31 cellular contexts compared by ENCODE assay signal in genomic region chr5:120735076-120735475, GRCh38.
DNase-seq lines count a peak whose midpoint lies in the region; ATAC-seq and TF ChIP-seq lines count a peak whose summit lies in the region.
"Had no signal": no experiment of that assay in that cellular context is flagged by ENCODE, and none has a peak within 500 bp of the region (broad histone marks: within the 10 kb centered on the region; RNA-seq: fewer than 3 reads in every experiment).

No MANE protein-coding gene starts in this region.

- H2BK15ac ChIP-seq in IMR-90 (ENCODE audit: low read depth, low read length): no peak overlapping the region

- POLR2A ChIA-PET in IMR-90 (lab: Charles Lee; ENCODE audit: unreplicated experiment): no interaction called here

- no peak overlapping the region for H3K27ac Mint-ChIP-seq in chondrocyte (ENCODE audit: unreplicated experiment)
- no peak overlapping the region for H3K27ac Mint-ChIP-seq in activated naive CD8-positive, alpha-beta T cell treated with anti-CD3 and anti-CD28 coated beads, Interleukin-2, amount 50 U/mL, for 24 hours
- H3K27ac Mint-ChIP-seq: activated naive CD8-positive, alpha-beta T cell treated with anti-CD3 and anti-CD28 coated beads, Interleukin-2, amount 10 ng/mL, durations not matched to agents 7 days and 5 days; CD4-positive, alpha-beta T cell; IgD-negative memory B cell; memory B cell; naive B cell; T-helper 1 cell treated with Interleukin-12 subunit alpha and Interleukin-12 subunit beta and Interleukin-4 antibody, amounts not matched to agents 30 μg/mL and 1 μg/mL, for 36 hours had no signal

- no peak overlapping the region for H3K18ac ChIP-seq in IMR-90 (ENCODE audit: low read depth, low read length)

- H3K36me3 ChIP-seq in IMR-90 (ENCODE audit: control insufficient read depth, insufficient read depth, low read length) (no peaks in the 10 kb centered on the region), RWPE2 (ENCODE audit: low read depth) (no peaks in the 10 kb centered on the region), osteoblast (ENCODE audit: insufficient read depth, low read length) (no peaks in the 10 kb centered on the region)
- H3K36me3 ChIP-seq: gastrocnemius medialis, MG63, Peyer's patch, SJSA1, stomach, thyroid gland had no signal

- TF ChIP-seq CTCF in IMR-90 (conservative IDR thresholded peaks at IDR 0.05; ENCODE audit: low read depth, low read length): no peak
- TF ChIP-seq CTCF in RWPE2 (IDR thresholded peaks at IDR 0.05; ENCODE audit: poor library complexity, severe bottlenecking): peak; percentile 37
- TF ChIP-seq CTCF in chondrocyte (IDR thresholded peaks at IDR 0.05): peak; percentile 44
- peak; percentile 12 for TF ChIP-seq CTCF in osteoblast (IDR thresholded peaks at IDR 0.05; ENCODE audit: extremely low read depth, low read depth, low read length)

- no peak overlapping the region for H3K14ac ChIP-seq in IMR-90 (replicated peaks; ENCODE audit: low read depth, low read length)

- no peaks in the 10 kb centered on the region for H3K36me3 Mint-ChIP-seq in chondrocyte (ENCODE audit: low read depth)
- H3K36me3 Mint-ChIP-seq in activated naive CD8-positive, alpha-beta T cell treated with anti-CD3 and anti-CD28 coated beads, Interleukin-2, amount 50 U/mL, for 24 hours (ENCODE audit: low read depth): no peaks in the 10 kb centered on the region
- H3K36me3 Mint-ChIP-seq: activated naive CD8-positive, alpha-beta T cell treated with anti-CD3 and anti-CD28 coated beads, Interleukin-2, amount 10 ng/mL, durations not matched to agents 7 days and 5 days; IgD-negative memory B cell; memory B cell; naive B cell had no signal

- no peaks in the 10 kb centered on the region for H3K79me1 ChIP-seq in IMR-90 (ENCODE audit: low read depth in 1 of 2, low read length in 2 of 2)

- H2BK120ac ChIP-seq in IMR-90 (ENCODE audit: low read depth, low read length): no peak overlapping the region

- H3K27ac ChIP-seq in IMR-90 (ENCODE audit: insufficient read depth, low read length): no peak overlapping the region
- no peak overlapping the region for H3K27ac ChIP-seq in RWPE2 (ENCODE audit: poor library complexity, severe bottlenecking)
- H3K27ac ChIP-seq in osteoblast (ENCODE audit: low read depth, low read length): no peak overlapping the region
- H3K27ac ChIP-seq: gastrocnemius medialis, hepatocyte, Peyer's patch, SJSA1, stomach, thyroid gland had no signal

- H2AFZ ChIP-seq in IMR-90 (replicated peaks; ENCODE audit: low read length, poor library complexity): no peak overlapping the region
- no peak overlapping the region for H2AFZ ChIP-seq in osteoblast (ENCODE audit: low read length)
- H2AFZ ChIP-seq: hepatocyte had no signal

- no peak for TF ChIP-seq POLR2A in IMR-90 (IDR thresholded peaks at IDR 0.05; ENCODE audit: low read depth, low read length)

- peaks cover 8% of the 10 kb centered on the region for H3K27me3 Mint-ChIP-seq in chondrocyte (ENCODE audit: low read depth)
- H3K27me3 Mint-ChIP-seq in activated naive CD8-positive, alpha-beta T cell treated with anti-CD3 and anti-CD28 coated beads, Interleukin-2, amount 50 U/mL, for 24 hours: no peaks in the 10 kb centered on the region
- H3K27me3 Mint-ChIP-seq: activated naive CD8-positive, alpha-beta T cell treated with anti-CD3 and anti-CD28 coated beads, Interleukin-2, amount 10 ng/mL, durations not matched to agents 7 days and 5 days; CD4-positive, alpha-beta T cell; IgD-negative memory B cell; memory B cell; naive B cell had no signal

- H3K9me3 ChIP-seq in IMR-90 (ENCODE audit: control insufficient read depth, insufficient read depth, low read length): no peaks in the 10 kb centered on the region
- no peaks in the 10 kb centered on the region for H3K9me3 ChIP-seq in RWPE2 (ENCODE audit: severe bottlenecking)
- H3K9me3 ChIP-seq in osteoblast (ENCODE audit: low read depth, low read length): no peaks in the 10 kb centered on the region
- H3K9me3 ChIP-seq: gastrocnemius medialis, MG63, Peyer's patch, SJSA1, stomach, thyroid gland had no signal

- dilution Hi-C loops in IMR-90 (cut with HindIII; ENCODE audit: low sequenced_read_pairs, unreplicated experiment): no loop called here

- H4K20me1 ChIP-seq in IMR-90 (ENCODE audit: insufficient read depth, low read length): no peaks in the 10 kb centered on the region
- no peaks in the 10 kb centered on the region for H4K20me1 ChIP-seq in osteoblast (ENCODE audit: insufficient read depth, low read length)

- in situ Hi-C loops in IMR-90 (cut with MboI; ENCODE audit: low sequenced_read_pairs): no loop called here

- H3K4me3 ChIP-seq in IMR-90 (ENCODE audit: insufficient read depth, low read depth, low read length): no peak overlapping the region
- no peak overlapping the region for H3K4me3 ChIP-seq in RWPE2 (ENCODE audit: severe bottlenecking)
- H3K4me3 ChIP-seq in osteoblast (ENCODE audit: insufficient read depth, low read length): no peak overlapping the region
- H3K4me3 ChIP-seq: gastrocnemius medialis, hepatocyte, MG63, Peyer's patch, SJSA1, stomach, thyroid gland had no signal

- H3K4me2 ChIP-seq in IMR-90 (ENCODE audit: low read depth, low read length) (no peak overlapping the region), osteoblast (ENCODE audit: insufficient read depth, low read length) (no peak overlapping the region)
- H3K4me2 ChIP-seq: hepatocyte had no signal

- no peak overlapping the region for H2AK5ac ChIP-seq in IMR-90 (ENCODE audit: low read depth, low read length)

- no peak overlapping the region for H3K4me3 Mint-ChIP-seq in chondrocyte (ENCODE audit: unreplicated experiment)
- H3K4me3 Mint-ChIP-seq in activated naive CD8-positive, alpha-beta T cell treated with anti-CD3 and anti-CD28 coated beads, Interleukin-2, amount 50 U/mL, for 24 hours: no peak overlapping the region
- H3K4me3 Mint-ChIP-seq: activated naive CD8-positive, alpha-beta T cell treated with anti-CD3 and anti-CD28 coated beads, Interleukin-2, amount 10 ng/mL, durations not matched to agents 7 days and 5 days; CD4-positive, alpha-beta T cell; IgD-negative memory B cell; memory B cell; naive B cell; T-helper 1 cell treated with Interleukin-12 subunit alpha and Interleukin-12 subunit beta and Interleukin-4 antibody, amounts not matched to agents 30 μg/mL and 1 μg/mL, for 36 hours had no signal

- no peaks in the 10 kb centered on the region for H3K9me1 ChIP-seq in IMR-90 (ENCODE audit: insufficient read depth, low read length)

- BruUV-seq in IMR-90 (replicated peaks; lab: Mats Ljungman, UMichigan): no TSS peak

- H3K4me1 Mint-ChIP-seq in chondrocyte (ENCODE audit: low read depth): peaks cover 4% of the 10 kb centered on the region
- H3K4me1 Mint-ChIP-seq in activated naive CD8-positive, alpha-beta T cell treated with anti-CD3 and anti-CD28 coated beads, Interleukin-2, amount 50 U/mL, for 24 hours: no peaks in the 10 kb centered on the region
- H3K4me1 Mint-ChIP-seq: activated naive CD8-positive, alpha-beta T cell treated with anti-CD3 and anti-CD28 coated beads, Interleukin-2, amount 10 ng/mL, durations not matched to agents 7 days and 5 days; memory B cell; naive B cell had no signal

- H3K4me1 ChIP-seq in IMR-90 (ENCODE audit: control insufficient read depth, insufficient read depth, low read length) (no peaks in the 10 kb centered on the region), RWPE2 (ENCODE audit: insufficient read depth, poor library complexity, severe bottlenecking) (no peaks in the 10 kb centered on the region), osteoblast (ENCODE audit: insufficient read depth, low read length) (no peaks in the 10 kb centered on the region)
- H3K4me1 ChIP-seq: gastrocnemius medialis, Peyer's patch, SJSA1, stomach, thyroid gland had no signal

- TF ChIP-seq RAD21 in IMR-90 (IDR thresholded peaks at IDR 0.05; ENCODE audit: low read length): no peak

- no peak overlapping the region for H3K23ac ChIP-seq in IMR-90 (ENCODE audit: low read depth, low read length)

- ATAC-seq in IMR-90 (ENCODE audit: low read depth) (no peak), RWPE2 (ENCODE audit: low read depth) (peak; percentile 52; the same call in 1 of the 3 replicates)
- no peak for ATAC-seq in activated naive CD8-positive, alpha-beta T cell treated with anti-CD3 and anti-CD28 coated beads, Interleukin-2, amount 50 U/mL, for 24 hours
- ATAC-seq: gastrocnemius medialis, left cardiac atrium had no signal

- no peak overlapping the region for H2BK5ac ChIP-seq in IMR-90 (ENCODE audit: low read depth, low read length, poor library complexity, severe bottlenecking)

- no peaks in the 10 kb centered on the region for H3K27me3 ChIP-seq in IMR-90 (ENCODE audit: control insufficient read depth, insufficient read depth, low read length)
- no peaks in the 10 kb centered on the region for H3K27me3 ChIP-seq in RWPE2 (ENCODE audit: insufficient read depth, poor library complexity, severe bottlenecking)
- H3K27me3 ChIP-seq in osteoblast (ENCODE audit: insufficient read depth, low read length): no peaks in the 10 kb centered on the region
- H3K27me3 ChIP-seq: gastrocnemius medialis, hepatocyte, MG63, Peyer's patch, SJSA1, stomach, thyroid gland had no signal

- H3K9me3 Mint-ChIP-seq in chondrocyte (ENCODE audit: low read depth): no peaks in the 10 kb centered on the region
- peaks cover 7% of the 10 kb centered on the region for H3K9me3 Mint-ChIP-seq in activated naive CD8-positive, alpha-beta T cell treated with anti-CD3 and anti-CD28 coated beads, Interleukin-2, amount 50 U/mL, for 24 hours
- H3K9me3 Mint-ChIP-seq: activated naive CD8-positive, alpha-beta T cell treated with anti-CD3 and anti-CD28 coated beads, Interleukin-2, amount 10 ng/mL, durations not matched to agents 7 days and 5 days; memory B cell; naive B cell; T-helper 1 cell treated with Interleukin-12 subunit alpha and Interleukin-12 subunit beta and Interleukin-4 antibody, amounts not matched to agents 30 μg/mL and 1 μg/mL, for 36 hours had no signal

- no peak overlapping the region for H4K8ac ChIP-seq in IMR-90 (ENCODE audit: low read depth in 2 of 2, low read length in 2 of 2)

- no peak overlapping the region for H3K4ac ChIP-seq in IMR-90 (ENCODE audit: low read depth, low read length)

- intact Hi-C loops in IMR-90 (cut with micrococcal nuclease): no loop called here

- no peak overlapping the region for H2BK20ac ChIP-seq in IMR-90 (ENCODE audit: low read depth, low read length)

- no peak overlapping the region for H4K5ac ChIP-seq in IMR-90 (ENCODE audit: low read depth, low read length)

- no peak overlapping the region for H2AK9ac ChIP-seq in IMR-90 (replicated peaks; ENCODE audit: low read depth, low read length, poor library complexity)

- no peak overlapping the region for H3K56ac ChIP-seq in IMR-90 (ENCODE audit: extremely low read depth, insufficient read depth, low read length)

- no peaks in the 10 kb centered on the region for H3K79me2 ChIP-seq in osteoblast (ENCODE audit: insufficient read depth, low read length)
- H3K79me2 ChIP-seq: hepatocyte had no signal

- no peak overlapping the region for H3K9ac ChIP-seq in IMR-90 (ENCODE audit: low read depth, low read length)

- DNase-seq in IMR-90 (peak; percentile 7), RWPE2 (ENCODE audit: low spot score) (no peak), chondrocyte (ENCODE audit: low spot score) (no peak), osteoblast (ENCODE audit: insufficient read length, low spot score, missing footprints) (peak; percentile 1), activated gamma-delta T cell (lab: John Stamatoyannopoulos, UW) (no peak), kidney glomerular epithelial cell (lab: John Stamatoyannopoulos, UW) (no peak)
- DNase-seq in activated CD8-positive, alpha-beta memory T cell treated with anti-CD3 and anti-CD28 coated beads, Interleukin-2, amount 50 U/mL, for 4 hours: no peak
- DNase-seq in activated naive CD8-positive, alpha-beta T cell treated with anti-CD3 and anti-CD28 coated beads, Interleukin-2, amount 50 U/mL, for 24 hours: no peak
- DNase-seq: activated CD4-positive, alpha-beta T cell treated with anti-CD3 and anti-CD28 coated beads for 4 hours; activated CD8-positive, alpha-beta memory T cell treated with anti-CD3 and anti-CD28 coated beads for 24 hours; activated effector memory CD4-positive, alpha-beta T cell treated with anti-CD3 and anti-CD28 coated beads, Interleukin-2, amount 50 U/mL, for 16 hours; activated naive CD8-positive, alpha-beta T cell treated with anti-CD3 and anti-CD28 coated beads, Interleukin-2, amount 10 ng/mL, durations not matched to agents 7 days and 5 days; activated T-cell treated with anti-CD3 and anti-CD28 coated beads, Interleukin-2, amount 50 U/mL, for 1 hour; CD4-positive, alpha-beta T cell; cerebellar nuclear complex; gastrocnemius medialis; H7; left cardiac atrium; MG63; naive B cell; NCI-H2029 treated with DMSO at 0.1 percent for 48 hours; NCI-H526; occipital lobe; Peyer's patch; stomach; thyroid gland had no signal

- no CpG with 5 or more reads among the region's 2 CpGs for WGBS in IMR-90 (ENCODE audit: extremely low coverage in 2 of 2, insufficient read length in 1 of 2), 2 experiments

- no peak overlapping the region for H4K91ac ChIP-seq in IMR-90 (ENCODE audit: insufficient read depth, low read depth, low read length)

- CTCF ChIA-PET in IMR-90 (lab: Yijun Ruan, JAX): interaction anchor here (0.9 kb wide), 1 partner anchor 17 kb away, joined by 4 read pairs; no protein-coding TSS in a partner anchor

Comparison
In these comparisons a context has a peak if more than half of its experiments do, and no peak if none do; other contexts are left out.
1. DNase-seq: peak in IMR-90 (single experiment) and osteoblast (single experiment); none in RWPE2 (single experiment), chondrocyte (single experiment), activated gamma-delta T cell (single experiment), activated CD8-positive, alpha-beta memory T cell treated with anti-CD3 and anti-CD28 coated beads, Interleukin-2, amount 50 U/mL, for 4 hours (single experiment), activated naive CD8-positive, alpha-beta T cell treated with anti-CD3 and anti-CD28 coated beads, Interleukin-2, amount 50 U/mL, for 24 hours (single experiment) and kidney glomerular epithelial cell (single experiment).